19 cellular contexts compared by ENCODE assay signal in genomic region chr10:126290232-126290631, GRCh38.
"Had no signal": no experiment of that assay in that cellular context is flagged by ENCODE, and none has a peak within 500 bp of the region (broad histone marks: within the 10 kb centered on the region; RNA-seq: fewer than 3 reads in every experiment).

No MANE protein-coding gene starts in this region.

- H3K27ac ChIP-seq: HL-60, KMS-11, RWPE1 had no signal

- DNase-seq: MV-4-11; NCI-H1048; NCI-H1105; NCI-H1694; NCI-H187 treated with DMSO at 0.1 percent for 48 hours; NCI-H2029 treated with DMSO at 0.1 percent for 48 hours; NCI-H2171 treated with DMSO at 0.1 percent for 48 hours; NCI-H345; NCI-H446 treated with DMSO at 0.1 percent for 48 hours; NCI-H524; NCI-H526 treated with DMSO at 0.1 percent for 48 hours; NK-92 treated with Interleukin-12 subunit alpha and Interleukin-12 subunit beta, amount 100 ng/mL, for 24 hours; PC-3; SHP77 had no signal

- ATAC-seq: K562, Panc1, PC-3 had no signal

- H3K4me3 ChIP-seq: K562 had no signal
